Comparison of ENCODE assay signal across 17 cellular contexts in genomic region chr1:198524127-198524526, GRCh38. TPM values are rescaled to one million over a fixed set of nuclear protein-coding genes. Genes with fewer than 3 reads are reported as not detected.
DNase-seq lines count a peak whose midpoint lies in the region; ATAC-seq, FAIRE-seq and TF ChIP-seq lines count a peak whose summit lies in the region.
"Not testable (repeated sequence)": the region's sequence is repeated elsewhere in the genome, so short reads cannot be mapped to it uniquely, and the experiment has no call there.
"Had no signal": no experiment of that assay in that cellular context is flagged by ENCODE, and none has a peak within 500 bp of the region (broad histone marks: within the 10 kb centered on the region; RNA-seq: fewer than 3 reads in every experiment).

No MANE protein-coding gene starts in this region.

- H3K27ac ChIP-seq in CD4-positive, alpha-beta memory T cell (ENCODE audit: low read depth, low read length), result peak overlapping the region; percentile 45
- H3K27ac ChIP-seq in K562 (ENCODE audit: extremely low read depth, low read depth, low read length), result peak overlapping the region; percentile 8; the same call in 1 of the 3 replicates

- DNase-seq in CD4-positive, alpha-beta memory T cell, result peak in 1 of 5 donors; percentile 30
- DNase-seq in MG63, result peak; percentile 6
- DNase-seq in activated CD4-positive, alpha-beta T cell treated with anti-CD3 and anti-CD28 coated beads for 4 hours, result peak; percentile 34 to 36
- not testable (repeated sequence) for DNase-seq in activated CD8-positive, alpha-beta memory T cell treated with anti-CD3 and anti-CD28 coated beads, Interleukin-2, amount 10 ng/mL, durations not matched to agents 7 days and 5 days; natural killer cell treated with Interleukin-12 subunit alpha and Interleukin-12 subunit beta and Interleukin-15 and Interleukin-18, amount 100 ng/mL, for 72 hours (ENCODE audit: low spot score)
- peak; percentile 65 for DNase-seq in activated effector memory CD4-positive, alpha-beta T cell treated with anti-CD3 and anti-CD28 coated beads, Interleukin-2, amount 50 U/mL, for 16 hours
- peak in 1 of 4 experiments; percentile 59 for DNase-seq in K562 (ENCODE audit: extremely low read depth in 1 of 4, low spot score in 3 of 4)
- peak in 1 of 2 donors; percentile 60 for DNase-seq in stimulated activated effector memory CD8-positive, alpha-beta T cell treated with anti-CD3 and anti-CD28 coated beads, Interleukin-12 subunit alpha, Interleukin-12 subunit beta, amount 100 ng/mL, for 72 hours (ENCODE audit: low spot score in 2 of 2)

- not testable (repeated sequence) for H3K9me3 ChIP-seq in CD4-positive, alpha-beta memory T cell (ENCODE audit: control insufficient read depth in 1 of 2, low read length in 2 of 2); MG63; K562 (replicated peaks; ENCODE audit: control insufficient read depth, insufficient read depth, low read depth, low read length)

- not testable (repeated sequence) for H3K79me2 ChIP-seq in K562 (ENCODE audit: control insufficient read depth, insufficient read depth, low read length)

- peak overlapping the region; percentile 34 to 58; a peak in 3 of 4 replicates for H3K9ac ChIP-seq in K562 (ENCODE audit: insufficient read depth in 1 of 2, low read depth in 2 of 2, low read length in 2 of 2)

- H3K4me1 Mint-ChIP-seq in CD4-positive, alpha-beta memory T cell, result peaks cover 45 to 64% (median 57%) of the 10 kb centered on the region in 4 donors
- peaks cover 59% of the 10 kb centered on the region for H3K4me1 Mint-ChIP-seq in activated CD8-positive, alpha-beta memory T cell treated with anti-CD3 and anti-CD28 coated beads, Interleukin-2, amount 10 ng/mL, durations not matched to agents 7 days and 5 days
- H3K4me1 Mint-ChIP-seq in natural killer cell treated with Interleukin-12 subunit alpha and Interleukin-12 subunit beta and Interleukin-15 and Interleukin-18, amount 100 ng/mL, for 72 hours (ENCODE audit: low read depth in 2 of 2), result peaks cover 31 to 51% of the 10 kb centered on the region in 2 donors
- H3K4me1 Mint-ChIP-seq in stimulated activated effector memory CD8-positive, alpha-beta T cell treated with anti-CD3 and anti-CD28 coated beads, Interleukin-12 subunit alpha, Interleukin-12 subunit beta, amount 100 ng/mL, for 72 hours, result peaks cover 33% of the 10 kb centered on the region

- CTCF ChIA-PET in CD4-positive, alpha-beta memory T cell (lab: Charles Lee; ENCODE audit: partially characterized antibody), result interaction anchor here (0.7 to 4.5 kb wide), 8 partner anchors 16 to 177 kb away, joined by 3 to 32 read pairs (median 6); partner anchors contain the start of genes ATP6V1G3 and PTPRC
- CTCF ChIA-PET in activated CD8-positive, alpha-beta memory T cell treated with anti-CD3 and anti-CD28 coated beads, Interleukin-2, amount 10 ng/mL, durations not matched to agents 7 days and 5 days (lab: Charles Lee), result interaction anchor here (0.7 to 2.5 kb wide), 3 partner anchors 86 to 660 kb away, joined by 3 to 8 read pairs (median 4); no protein-coding TSS in a partner anchor
- CTCF ChIA-PET in K562 (lab: Yijun Ruan, JAX; ENCODE audit: low intra/inter-chr PET ratio), result not testable (repeated sequence)

- in situ Hi-C loops in K562 (cut with MboI), result not testable (repeated sequence)

- not testable (repeated sequence) for BruUV-seq in K562 (replicated peaks; lab: Mats Ljungman, UMichigan)

- peak overlapping the region; percentile 81 to 95 (median 93) for H3K27ac Mint-ChIP-seq in CD4-positive, alpha-beta memory T cell
- H3K27ac Mint-ChIP-seq in activated CD8-positive, alpha-beta memory T cell treated with anti-CD3 and anti-CD28 coated beads, Interleukin-2, amount 10 ng/mL, durations not matched to agents 7 days and 5 days, result peak overlapping the region; percentile 91
- H3K27ac Mint-ChIP-seq in natural killer cell treated with Interleukin-12 subunit alpha and Interleukin-12 subunit beta and Interleukin-15 and Interleukin-18, amount 100 ng/mL, for 72 hours, result peak overlapping the region; percentile 90 to 94
- peak overlapping the region; percentile 65 for H3K27ac Mint-ChIP-seq in stimulated activated effector memory CD8-positive, alpha-beta T cell treated with anti-CD3 and anti-CD28 coated beads, Interleukin-12 subunit alpha, Interleukin-12 subunit beta, amount 100 ng/mL, for 72 hours

- not testable (repeated sequence) for TF ChIP-seq EP300 in K562 (IDR thresholded peaks at IDR 0.05; ENCODE audit: low read length)

- peaks cover 67% of the 10 kb centered on the region for H3K4me1 ChIP-seq in CD4-positive, alpha-beta memory T cell (ENCODE audit: insufficient read depth, low read length)
- H3K4me1 ChIP-seq in K562 (replicated peaks in 1 of 2; ENCODE audit: control insufficient read depth in 2 of 2, insufficient read depth in 2 of 2, low read length in 2 of 2), result not testable (repeated sequence)

- peak overlapping the region; percentile 80 for H2AFZ ChIP-seq in K562 (ENCODE audit: low read depth, low read length)

- H3K27me3 Mint-ChIP-seq in CD4-positive, alpha-beta memory T cell; activated CD8-positive, alpha-beta memory T cell treated with anti-CD3 and anti-CD28 coated beads, Interleukin-2, amount 10 ng/mL, durations not matched to agents 7 days and 5 days; natural killer cell treated with Interleukin-12 subunit alpha and Interleukin-12 subunit beta and Interleukin-15 and Interleukin-18, amount 100 ng/mL, for 72 hours: not testable (repeated sequence)

- not testable (repeated sequence) for TF ChIP-seq RAD21 in K562 (CRISPR knock-in tag; conservative IDR thresholded peaks at IDR 0.05 in 1 of 2, IDR thresholded peaks at IDR 0.05 in 1 of 2)

- H3K36me3 Mint-ChIP-seq in CD4-positive, alpha-beta memory T cell; activated CD8-positive, alpha-beta memory T cell treated with anti-CD3 and anti-CD28 coated beads, Interleukin-2, amount 10 ng/mL, durations not matched to agents 7 days and 5 days; natural killer cell treated with Interleukin-12 subunit alpha and Interleukin-12 subunit beta and Interleukin-15 and Interleukin-18, amount 100 ng/mL, for 72 hours; stimulated activated effector memory CD8-positive, alpha-beta T cell treated with anti-CD3 and anti-CD28 coated beads, Interleukin-12 subunit alpha, Interleukin-12 subunit beta, amount 100 ng/mL, for 72 hours: not testable (repeated sequence)

- not testable (repeated sequence) for H3K9me1 ChIP-seq in K562 (ENCODE audit: control insufficient read depth, insufficient read depth, low read length)

- 17% methylated on average over 10 of the region's 10 CpGs for WGBS in K562 (ENCODE audit: insufficient coverage, low coverage, missing lambda C conversion rate)

- H3K4me3 ChIP-seq in CD4-positive, alpha-beta memory T cell (ENCODE audit: low read length in 2 of 2), result peak overlapping the region in 1 of 2 donors; percentile 54
- not testable (repeated sequence) for H3K4me3 ChIP-seq in MG63, K562

- peak; percentile 52 for FAIRE-seq in K562 (lab: Jason Lieb, UNC)

- not testable (repeated sequence) for H3K9me3 Mint-ChIP-seq in CD4-positive, alpha-beta memory T cell; activated CD8-positive, alpha-beta memory T cell treated with anti-CD3 and anti-CD28 coated beads, Interleukin-2, amount 10 ng/mL, durations not matched to agents 7 days and 5 days (ENCODE audit: low read depth); natural killer cell treated with Interleukin-12 subunit alpha and Interleukin-12 subunit beta and Interleukin-15 and Interleukin-18, amount 100 ng/mL, for 72 hours; stimulated activated effector memory CD8-positive, alpha-beta T cell treated with anti-CD3 and anti-CD28 coated beads, Interleukin-12 subunit alpha, Interleukin-12 subunit beta, amount 100 ng/mL, for 72 hours

- not testable (repeated sequence) for TF ChIP-seq CTCF in K562 (IDR thresholded peaks at IDR 0.05 in 2 of 3, conservative IDR thresholded peaks at IDR 0.05 in 1 of 3; ENCODE audit: insufficient read depth in 2 of 3, low read depth in 1 of 3, low read length in 3 of 3)

- peak overlapping the region; percentile 53 for H3K4me2 ChIP-seq in K562 (ENCODE audit: insufficient read depth, low read length)

- not testable (repeated sequence) for H4K20me1 ChIP-seq in K562 (replicated peaks; ENCODE audit: control insufficient read depth, insufficient read depth, low read length)

- not testable (repeated sequence) for TF ChIP-seq POLR2A in K562 (conservative IDR thresholded peaks at IDR 0.05)

- POLR2A ChIA-PET in CD4-positive, alpha-beta memory T cell (lab: Charles Lee; ENCODE audit: partially characterized antibody), result interaction anchor here (0.7 to 10.2 kb wide), 14 partner anchors 11 to 178 kb away, joined by 3 to 136 read pairs (median 6); partner anchors contain the start of genes ATP6V1G3 and PTPRC
- POLR2A ChIA-PET in K562 (lab: Yijun Ruan, JAX), result not testable (repeated sequence)

- intact Hi-C loops in CD4-positive, alpha-beta memory T cell (cut with micrococcal nuclease), result loop anchor here (5.0 to 10.0 kb wide), 3 partner anchors 33 to 411 kb away; partner anchors contain the start of gene NEK7
- intact Hi-C loops in K562 (cut with micrococcal nuclease), result loop anchor here (2.0 to 5.0 kb wide), 3 partner anchors 73 to 159 kb away; no protein-coding TSS in a partner anchor

- peak overlapping the region; percentile 76 to 91 (median 87) for H3K4me3 Mint-ChIP-seq in CD4-positive, alpha-beta memory T cell
- H3K4me3 Mint-ChIP-seq in activated CD8-positive, alpha-beta memory T cell treated with anti-CD3 and anti-CD28 coated beads, Interleukin-2, amount 10 ng/mL, durations not matched to agents 7 days and 5 days, result peak overlapping the region; percentile 74
- H3K4me3 Mint-ChIP-seq in natural killer cell treated with Interleukin-12 subunit alpha and Interleukin-12 subunit beta and Interleukin-15 and Interleukin-18, amount 100 ng/mL, for 72 hours, result peak overlapping the region; percentile 77
- H3K4me3 Mint-ChIP-seq in stimulated activated effector memory CD8-positive, alpha-beta T cell treated with anti-CD3 and anti-CD28 coated beads, Interleukin-12 subunit alpha, Interleukin-12 subunit beta, amount 100 ng/mL, for 72 hours, result peak overlapping the region; percentile 53

- ATAC-seq in activated CD8-positive, alpha-beta memory T cell treated with anti-CD3 and anti-CD28 coated beads, Interleukin-2, amount 10 ng/mL, durations not matched to agents 7 days and 5 days; natural killer cell treated with Interleukin-12 subunit alpha and Interleukin-12 subunit beta and Interleukin-15 and Interleukin-18, amount 100 ng/mL, for 72 hours; stimulated activated effector memory CD8-positive, alpha-beta T cell treated with anti-CD3 and anti-CD28 coated beads, Interleukin-12 subunit alpha, Interleukin-12 subunit beta, amount 100 ng/mL, for 72 hours: not testable (repeated sequence)
- peak; percentile 69 for ATAC-seq in K562

- not testable (repeated sequence) for H3K27me3 ChIP-seq in CD4-positive, alpha-beta memory T cell (ENCODE audit: insufficient read depth, low read length); MG63; K562 (ENCODE audit: control insufficient read depth in 2 of 2, insufficient read depth in 2 of 2, low read length in 2 of 2)

- not testable (repeated sequence) for H3K36me3 ChIP-seq in CD4-positive, alpha-beta memory T cell (ENCODE audit: insufficient read depth, low read length); MG63; K562 (ENCODE audit: control insufficient read depth, insufficient read depth, low read length)

RNA-seq across cellular contexts. Expression of gene ATP6V1G3, which starts 16.4 kb away (rescaled TPM):
- not detected for total RNA-seq in CD4-positive, alpha-beta memory T cell
- polyA plus RNA-seq in CD4-positive, alpha-beta memory T cell, result not detected
- 6.7 TPM in 1 of 2 replicates, not detected in the other for total RNA-seq in MG63 (2014; rRNA removed; shearing (Covaris generic); ENCODE audit: low replicate concordance)
- total RNA-seq in activated CD8-positive, alpha-beta memory T cell treated with anti-CD3 and anti-CD28 coated beads, Interleukin-2, amount 10 ng/mL, durations not matched to agents 7 days and 5 days, result not detected
- not detected in 2 replicates for total RNA-seq in K562 (2011; cell fraction: chromatin; rRNA removed; ENCODE audit: low replicate concordance)
- not detected in 2 replicates for total RNA-seq in K562 (2011; cell fraction: nucleolus; rRNA removed)
- not detected in 2 replicates for total RNA-seq in K562 (2011; cell fraction: nucleoplasm; rRNA removed)
- total RNA-seq in K562 (2014; rRNA removed) (not detected in 2 replicates), K562 (2014; rRNA removed; fragmentation: Illumina TruSeq; extraction: Trizol) (not detected in 2 replicates), K562 (2015; rRNA removed; fragmentation: Illumina TruSeq; extraction: Trizol) (not detected in 2 replicates), K562 (2021) (not detected in 2 replicates)
- polyA plus RNA-seq in K562 (2011; rRNA removed) (not detected in 2 replicates), K562 (2014; fragmentation: Illumina TruSeq; extraction: Trizol) (not detected in 2 replicates), K562 (2014; fragmentation: Nextera tagmentation; extraction: Ambion mirVana) (under 1 TPM in 1 of 2 experiments, not detected in 1; 0.32 TPM), K562 (2014; rRNA removed) (not detected in 2 replicates)
- not detected in 2 replicates for polyA plus RNA-seq in K562 (2011; cell fraction: cytosol; rRNA removed)
- not detected in 2 replicates for polyA plus RNA-seq in K562 (2011; cell fraction: nucleus; rRNA removed)
- not detected in 2 replicates for polyA plus RNA-seq in K562 (2012)
- not detected in 2 replicates for polyA minus RNA-seq in K562 (2011; rRNA and poly(A)+ RNA removed)
- not detected in 2 replicates for polyA minus RNA-seq in K562 (2011; cell fraction: cytosol; rRNA and poly(A)+ RNA removed)
- not detected in 2 replicates for polyA minus RNA-seq in K562 (2011; cell fraction: nucleus; rRNA and poly(A)+ RNA removed)
- not detected for total RNA-seq in natural killer cell treated with Interleukin-12 subunit alpha and Interleukin-12 subunit beta and Interleukin-15 and Interleukin-18, amount 100 ng/mL, for 72 hours
- total RNA-seq: adrenal gland, cerebellum, dorsolateral prefrontal cortex, endothelial cell of umbilical vein, fibroblast of lung, H4, posterior vena cava, upper lobe of right lung had no signal
- polyA plus RNA-seq: adrenal gland, BJ, endothelial cell of umbilical vein, fibroblast of lung had no signal
